ENCODE assay signal across 1 cellular context in genomic region chr12:61538951-61539350, GRCh38.
TF ChIP-seq lines count a peak whose summit lies in the region.

No MANE protein-coding gene starts in this region.

TF ChIP-seq in H1, 55 proteins besides CTCF, POLR2A, EP300 and RAD21:
- TF ChIP-seq RXRA (IDR thresholded peaks at IDR 0.05; ENCODE audit: insufficient read depth, low read depth, low read length) (no peak), BACH1 (IDR thresholded peaks at IDR 0.05; ENCODE audit: low read length) (no peak), MAX (IDR thresholded peaks at IDR 0.05) (no peak), POU5F1 (IDR thresholded peaks at IDR 0.05; ENCODE audit: low read depth, low read length) (no peak), SP2 (IDR thresholded peaks at IDR 0.05; ENCODE audit: low read length) (no peak), CBX8 (IDR thresholded peaks at IDR 0.05; ENCODE audit: borderline replicate concordance, low read depth, low read length) (no peak), SRF (IDR thresholded peaks at IDR 0.05; ENCODE audit: low read depth, low read length) (no peak), TAF1 (IDR thresholded peaks at IDR 0.05; ENCODE audit: low read depth, low read length) (no peak)
- TF ChIP-seq, protein P1, sequence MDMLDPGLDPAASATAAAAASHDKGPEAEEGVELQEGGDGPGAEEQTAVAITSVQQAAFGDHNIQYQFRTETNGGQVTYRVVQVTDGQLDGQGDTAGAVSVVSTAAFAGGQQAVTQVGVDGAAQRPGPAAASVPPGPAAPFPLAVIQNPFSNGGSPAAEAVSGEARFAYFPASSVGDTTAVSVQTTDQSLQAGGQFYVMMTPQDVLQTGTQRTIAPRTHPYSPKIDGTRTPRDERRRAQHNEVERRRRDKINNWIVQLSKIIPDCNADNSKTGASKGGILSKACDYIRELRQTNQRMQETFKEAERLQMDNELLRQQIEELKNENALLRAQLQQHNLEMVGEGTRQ (IDR thresholded peaks at IDR 0.05; ENCODE audit: low read length): no peak
